ENCODE assay signal across 12 cellular contexts in the genomic region with DNA sequence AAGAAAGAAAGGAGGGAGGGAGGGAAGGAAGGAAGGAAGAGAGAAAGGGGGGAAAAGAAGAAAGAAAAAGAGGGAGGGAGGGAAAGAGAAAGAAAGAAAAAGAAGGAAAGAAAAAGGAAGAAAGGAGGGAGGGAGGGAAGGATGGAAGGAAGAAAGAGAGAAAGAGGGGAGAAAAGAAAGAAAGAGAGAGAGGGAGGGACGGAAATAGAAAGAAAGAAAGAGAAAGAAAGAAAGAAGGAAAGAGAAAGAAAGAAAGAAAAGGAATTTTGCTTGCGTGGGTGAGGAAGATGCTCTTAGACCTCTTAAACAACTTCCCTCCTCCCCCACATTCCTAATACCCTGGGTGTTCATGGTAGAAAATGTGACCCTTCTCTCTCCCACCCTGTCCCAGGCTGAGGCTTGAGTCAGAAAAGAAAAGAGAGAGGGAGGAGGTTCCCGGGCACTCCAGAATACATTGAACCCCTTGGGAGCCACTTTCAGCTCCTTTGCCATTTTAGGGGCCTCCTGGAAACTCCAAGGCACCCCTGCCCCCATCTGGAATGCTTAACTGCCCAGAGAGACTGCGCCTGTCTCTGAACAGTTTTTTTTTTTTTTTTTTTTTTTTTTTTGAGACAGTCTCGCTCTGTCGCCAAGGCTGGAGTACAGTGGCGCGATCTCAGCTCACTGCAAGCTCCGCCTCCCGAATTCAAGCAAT. TPM values are rescaled to one million over a fixed set of nuclear protein-coding genes. Genes with fewer than 3 reads are reported as not detected.
DNase-seq lines count a peak whose midpoint lies in the region; ATAC-seq and TF ChIP-seq lines count a peak whose summit lies in the region.
"Had no signal": no experiment of that assay in that cellular context is flagged by ENCODE, and none has a peak within 500 bp of the region (broad histone marks: within the 10 kb centered on the region; RNA-seq: fewer than 3 reads in every experiment).

No MANE protein-coding gene starts in this region.

- no peaks in the 10 kb centered on the region for H3K27me3 Mint-ChIP-seq in Caco-2 (ENCODE audit: insufficient read depth, unreplicated experiment)
- H3K27me3 Mint-ChIP-seq in CD8-positive, alpha-beta T cell (ENCODE audit: low read depth): peaks cover 14% of the 10 kb centered on the region

- TF ChIP-seq POLR2A in ovary (IDR thresholded peaks at IDR 0.05): no peak

- H3K27me3 ChIP-seq in Caco-2 (replicated peaks; ENCODE audit: control insufficient read depth, insufficient read depth, low read length) (no peaks in the 10 kb centered on the region), ovary (no peaks in the 10 kb centered on the region)
- H3K27me3 ChIP-seq in CD8-positive, alpha-beta T cell (ENCODE audit: insufficient read depth, low read length): no peaks in the 10 kb centered on the region

- no peak overlapping the region for H3K4me3 ChIP-seq in Caco-2 (ENCODE audit: low read depth, low read length)
- peak overlapping the region; percentile 31 for H3K4me3 ChIP-seq in epithelial cell of proximal tubule (ENCODE audit: low read depth, low read length)
- H3K4me3 ChIP-seq in ovary: peak overlapping the region; percentile 9
- no peak overlapping the region for H3K4me3 ChIP-seq in CD8-positive, alpha-beta T cell (ENCODE audit: low read depth, low read length)

- no peak for TF ChIP-seq CTCF in Caco-2 (IDR thresholded peaks at IDR 0.05; ENCODE audit: insufficient read depth in 1 of 2, low read depth in 1 of 2, low read length in 1 of 2, severe bottlenecking in 1 of 2, unreplicated experiment in 1 of 2)
- no peak for TF ChIP-seq CTCF in epithelial cell of proximal tubule (conservative IDR thresholded peaks at IDR 0.05; ENCODE audit: low read depth, low read length)
- TF ChIP-seq CTCF in ovary (IDR thresholded peaks at IDR 0.05): no peak
- no peak for TF ChIP-seq CTCF in CD8-positive, alpha-beta T cell (IDR thresholded peaks at IDR 0.05)

- H3K27ac Mint-ChIP-seq in Caco-2 (ENCODE audit: unreplicated experiment): no peak overlapping the region
- H3K27ac Mint-ChIP-seq in CD8-positive, alpha-beta T cell: no peak overlapping the region
- H3K27ac Mint-ChIP-seq: activated naive CD8-positive, alpha-beta T cell treated with anti-CD3 and anti-CD28 coated beads for 36 hours had no signal

- WGBS in ovary, 3 donors: 10 to 19% (median 18%) methylated on average over 10 of the region's 10 CpGs

- BruUV-seq in Caco-2 (replicated peaks; lab: Mats Ljungman, UMichigan): no TSS peak

- no peaks in the 10 kb centered on the region for H3K36me3 Mint-ChIP-seq in Caco-2 (ENCODE audit: insufficient read depth, unreplicated experiment)
- H3K36me3 Mint-ChIP-seq in CD8-positive, alpha-beta T cell: no peaks in the 10 kb centered on the region
- H3K36me3 Mint-ChIP-seq: activated naive CD8-positive, alpha-beta T cell treated with anti-CD3 and anti-CD28 coated beads for 36 hours had no signal

- H3K4me1 Mint-ChIP-seq in Caco-2 (ENCODE audit: low read depth, unreplicated experiment): no peaks in the 10 kb centered on the region
- no peaks in the 10 kb centered on the region for H3K4me1 Mint-ChIP-seq in CD8-positive, alpha-beta T cell (ENCODE audit: low read depth)

- intact Hi-C loops in Caco-2 (cut with micrococcal nuclease; ENCODE audit: unreplicated experiment) (no loop called here), ovary (cut with DNase I) (loop anchor here in 2 of 4 donors (5.0 kb wide), 2 partner anchors 45 to 155 kb away; no protein-coding TSS in a partner anchor), head of caudate nucleus (cut with DNase I) (no loop called here)
- intact Hi-C loops in CD8-positive, alpha-beta T cell (cut with DNase I, micrococcal nuclease): loop anchor here (5.0 kb wide), 3 partner anchors 230 to 730 kb away; no protein-coding TSS in a partner anchor

- H3K9me3 Mint-ChIP-seq in Caco-2 (ENCODE audit: unreplicated experiment): no peaks in the 10 kb centered on the region
- H3K9me3 Mint-ChIP-seq in CD8-positive, alpha-beta T cell: peaks cover 2% of the 10 kb centered on the region
- H3K9me3 Mint-ChIP-seq: activated naive CD8-positive, alpha-beta T cell treated with anti-CD3 and anti-CD28 coated beads for 36 hours had no signal

- no peak for TF ChIP-seq EP300 in ovary (IDR thresholded peaks at IDR 0.05)

- POLR2A ChIA-PET in Caco-2 (lab: Charles Lee): interaction anchor here (0.9 kb wide), 1 partner anchor 9 kb away, joined by 8 read pairs; no protein-coding TSS in a partner anchor
- POLR2A ChIA-PET in CD8-positive, alpha-beta T cell (lab: Charles Lee): interaction anchor here (0.6 to 2.2 kb wide), 2 partner anchors 31 to 173 kb away, joined by 4 to 5 read pairs; a partner anchor contains a TSS

- peaks cover 13% of the 10 kb centered on the region; the same call in 1 of the 2 replicates for H3K4me1 ChIP-seq in Caco-2
- H3K4me1 ChIP-seq in ovary (ENCODE audit: insufficient read depth): peaks cover 2% of the 10 kb centered on the region
- peaks cover 7% of the 10 kb centered on the region for H3K4me1 ChIP-seq in CD8-positive, alpha-beta T cell (ENCODE audit: insufficient read depth, low read length)

- no peak overlapping the region for H3K27ac ChIP-seq in ovary
- no peak overlapping the region for H3K27ac ChIP-seq in CD8-positive, alpha-beta T cell (ENCODE audit: low read depth, low read length)

- no peaks in the 10 kb centered on the region for H3K36me3 ChIP-seq in Caco-2 (ENCODE audit: control insufficient read depth, insufficient read depth, low read length)
- no peaks in the 10 kb centered on the region for H3K36me3 ChIP-seq in ovary
- no peaks in the 10 kb centered on the region for H3K36me3 ChIP-seq in CD8-positive, alpha-beta T cell (ENCODE audit: insufficient read depth, low read length)

- no peak for ATAC-seq in GM21723 (IDR thresholded peaks at IDR 0.05; ENCODE audit: unreplicated experiment)
- ATAC-seq in CD8-positive, alpha-beta T cell: no peak

- peak overlapping the region; percentile 12 for H3K4me3 Mint-ChIP-seq in Caco-2 (ENCODE audit: unreplicated experiment)
- H3K4me3 Mint-ChIP-seq in CD8-positive, alpha-beta T cell: no peak overlapping the region
- H3K4me3 Mint-ChIP-seq: activated naive CD8-positive, alpha-beta T cell treated with anti-CD3 and anti-CD28 coated beads for 36 hours had no signal

- DNase-seq in Caco-2 (no peak), NCI-H2171 treated with DMSO at 0.1 percent for 48 hours (lab: John Stamatoyannopoulos, UW) (peak; percentile 60), epithelial cell of proximal tubule (ENCODE audit: low read depth) (no peak), ovary (no peak), head of caudate nucleus (no peak)
- DNase-seq in CD8-positive, alpha-beta T cell: no peak
- DNase-seq in activated naive CD4-positive, alpha-beta T cell treated with anti-CD3 and anti-CD28 coated beads, Interleukin-2, amount 50 U/mL, for 16 hours: no peak
- DNase-seq: activated naive CD8-positive, alpha-beta T cell treated with anti-CD3 and anti-CD28 coated beads for 36 hours; DMS153; NCI-H1436 treated with DMSO at 0.1 percent for 48 hours; small intestine had no signal

- H3K9me3 ChIP-seq in Caco-2 (no peaks in the 10 kb centered on the region), ovary (no peaks in the 10 kb centered on the region)
- H3K9me3 ChIP-seq in CD8-positive, alpha-beta T cell (ENCODE audit: low read length): no peaks in the 10 kb centered on the region

- CTCF ChIA-PET in Caco-2 (lab: Charles Lee): interaction anchor here (0.6 to 2.6 kb wide), 3 partner anchors 9 to 57 kb away, joined by 4 to 21 read pairs (median 6); a partner anchor contains a TSS
- CTCF ChIA-PET in CD8-positive, alpha-beta T cell (lab: Charles Lee): interaction anchor here (0.6 to 4.5 kb wide), 9 partner anchors 7 to 229 kb away, joined by 3 to 34 read pairs (median 16); no protein-coding TSS in a partner anchor

RNA-seq across cellular contexts. Expression of a gene that starts 9.2 kb away (rescaled TPM):
- total RNA-seq in Caco-2 (2022) (1.1 TPM in 2 replicates), epithelial cell of proximal tubule (0.29 and 2.2 TPM in 2 replicates), ovary (10 to 100 TPM in 1 of 7 donors, 1 to 10 TPM in 6; 3.3 to 11.7 (median 4.3) TPM)
- polyA plus RNA-seq in ovary: 1 to 10 TPM in 1 of 2 donors, under 1 TPM in 1; 0.73 to 9.7 TPM
- 1 to 10 TPM in 1 of 2 experiments, under 1 TPM in 1; 0.78 to 1.4 TPM for total RNA-seq in CD8-positive, alpha-beta T cell

RNA-seq across cellular contexts. Expression of a gene that starts 11.7 kb away (rescaled TPM):
- 0.63 and 1.2 TPM in 2 replicates for total RNA-seq in Caco-2 (2022)
- 16.6 and 82.0 TPM in 2 replicates for total RNA-seq in epithelial cell of proximal tubule
- 10 to 100 TPM in 3 of 7 donors, 1 to 10 TPM in 3, under 1 TPM in 1; 0.71 to 35.0 (median 2.1) TPM for total RNA-seq in ovary
- 10 to 100 TPM in 1 of 2 donors, 1 to 10 TPM in 1; 3.0 to 11.7 TPM for polyA plus RNA-seq in ovary
- not detected for total RNA-seq in CD8-positive, alpha-beta T cell

RNA-seq across cellular contexts. Expression of a gene that starts 31.0 kb away (rescaled TPM):
- total RNA-seq in Caco-2 (2022) (1,515 and 1,601 TPM in 2 replicates), epithelial cell of proximal tubule (459 and 508 TPM in 2 replicates), ovary (1,000 to 10,000 TPM in 6 of 7 donors, 100 to 1,000 TPM in 1; 749 to 2,713 (median 2,209) TPM)
- polyA plus RNA-seq in ovary: 100 to 1,000 TPM in 1 of 2 donors, 10 to 100 TPM in 1; 47.7 to 795 TPM
- total RNA-seq in CD8-positive, alpha-beta T cell: 1,000 to 10,000 TPM; 3,224 to 3,257 TPM

RNA-seq across cellular contexts. Expression of a gene that starts 31.1 kb away (rescaled TPM):
- 43.7 and 50.2 TPM in 2 replicates for total RNA-seq in Caco-2 (2022)
- 76.6 and 77.9 TPM in 2 replicates for total RNA-seq in epithelial cell of proximal tubule
- 10 to 100 TPM in 6 of 7 donors, 1 to 10 TPM in 1; 7.7 to 48.0 (median 30.2) TPM for total RNA-seq in ovary
- 10 to 100 TPM; 25.4 to 63.7 TPM for polyA plus RNA-seq in ovary
- 10 to 100 TPM; 19.8 to 28.9 TPM for total RNA-seq in CD8-positive, alpha-beta T cell

RNA-seq across cellular contexts. Expression of a gene that starts 37.9 kb away (rescaled TPM):
- total RNA-seq in Caco-2 (2022) (86.3 and 91.3 TPM in 2 replicates), epithelial cell of proximal tubule (16.6 and 23.3 TPM in 2 replicates), ovary (100 to 1,000 TPM in 5 of 7 donors, 10 to 100 TPM in 2; 29.3 to 142 (median 102) TPM)
- polyA plus RNA-seq in ovary: 100 to 1,000 TPM in 1 of 2 donors, 10 to 100 TPM in 1; 20.8 to 103 TPM
- total RNA-seq in CD8-positive, alpha-beta T cell: 10 to 100 TPM; 60.2 to 61.4 TPM

Comparison
In these comparisons a context has a peak if more than half of its experiments do, and no peak if none do; other contexts are left out.
1. H3K4me3 ChIP-seq: peak in epithelial cell of proximal tubule (single experiment) and ovary (single experiment); none in Caco-2 (single experiment) and CD8-positive, alpha-beta T cell (single experiment).
2. intact Hi-C loops: an anchor here in CD8-positive, alpha-beta T cell (5.0 kb wide); none called in Caco-2 and head of caudate nucleus.